In genomic region chr17:77796201-77796860, GRCh38 we compare ENCODE assay signal across 18 cellular contexts.
A peak's percentile ranks its signal among the peaks of the same experiment; 100 is the strongest.
DNase-seq lines count a peak whose midpoint lies in the region; ATAC-seq and TF ChIP-seq lines count a peak whose summit lies in the region.
"Had no signal": no experiment of that assay in that cellular context is flagged by ENCODE, and none has a peak within 500 bp of the region (broad histone marks: within the 10 kb centered on the region; RNA-seq: fewer than 3 reads in every experiment).

No MANE protein-coding gene starts in this region.

- H3K4me3 ChIP-seq in esophagus squamous epithelium (no peak overlapping the region), rectal smooth muscle tissue (ENCODE audit: low read length) (no peak overlapping the region)
- no peak overlapping the region for H3K4me3 ChIP-seq in effector memory CD4-positive, alpha-beta T cell (ENCODE audit: insufficient read depth, low read depth, low read length, poor library complexity, severe bottlenecking)
- H3K4me3 ChIP-seq: adrenal gland, prostate gland had no signal

- H3K9ac ChIP-seq in rectal smooth muscle tissue (ENCODE audit: low read length) = no peak overlapping the region

- H3K36me3 ChIP-seq in esophagus squamous epithelium (no peaks in the 10 kb centered on the region), rectal smooth muscle tissue (ENCODE audit: control insufficient read depth, insufficient read depth, low read length) (no peaks in the 10 kb centered on the region)
- no peaks in the 10 kb centered on the region for H3K36me3 ChIP-seq in effector memory CD4-positive, alpha-beta T cell (ENCODE audit: control insufficient read depth, insufficient read depth, low read length)
- H3K36me3 ChIP-seq: adrenal gland, prostate gland had no signal

- no peak for TF ChIP-seq POLR2A in esophagus squamous epithelium (IDR thresholded peaks at IDR 0.05)

- intact Hi-C loops in esophagus squamous epithelium (cut with DNase I) = no loop called here

- DNase-seq in AG08395 (ENCODE audit: low spot score) (peak; percentile 54), M059J (ENCODE audit: low read depth) (peak; percentile 21), esophagus squamous epithelium (lab: John Stamatoyannopoulos, UW) (no peak), NCI-H1436 treated with DMSO at 0.1 percent for 48 hours (lab: John Stamatoyannopoulos, UW) (no peak)
- no peak for DNase-seq in effector memory CD4-positive, alpha-beta T cell
- DNase-seq: activated B cell treated with CpG ODN at 0.5 μM for 24 hours; cerebellar nuclear complex; immature natural killer cell; naive thymus-derived CD8-positive, alpha-beta T cell; NCI-H187 treated with DMSO at 0.1 percent for 48 hours; SHP77; stimulated activated CD4-positive, alpha-beta T cell treated with anti-CD3 and anti-CD28 coated beads, Interleukin-15, amount 100 ng/mL, for 24 hours; stimulated activated naive CD8-positive, alpha-beta T cell treated with anti-CD3 and anti-CD28 coated beads, Interleukin-15, Interleukin-2, amounts not matched to agents 100 U/mL and 50 U/mL, for 24 hours had no signal

- H3K27me3 ChIP-seq in esophagus squamous epithelium (peaks cover 0 to 48% (median 0%) of the 10 kb centered on the region in 4 donors), rectal smooth muscle tissue (ENCODE audit: control insufficient read depth, insufficient read depth, low read length) (peaks cover 5% of the 10 kb centered on the region)
- H3K27me3 ChIP-seq in effector memory CD4-positive, alpha-beta T cell (replicated peaks; ENCODE audit: control insufficient read depth, insufficient read depth, low read length, poor library complexity, severe bottlenecking) = no peaks in the 10 kb centered on the region
- H3K27me3 ChIP-seq: adrenal gland had no signal

- no peaks in the 10 kb centered on the region for H3K9me3 ChIP-seq in esophagus squamous epithelium
- H3K9me3 ChIP-seq in effector memory CD4-positive, alpha-beta T cell (ENCODE audit: control insufficient read depth, low read length) = no peaks in the 10 kb centered on the region
- H3K9me3 ChIP-seq: adrenal gland, prostate gland had no signal

- no peak for ATAC-seq in HG02852 (IDR thresholded peaks at IDR 0.05; ENCODE audit: unreplicated experiment)
- ATAC-seq in HG03469 (IDR thresholded peaks at IDR 0.05; ENCODE audit: unreplicated experiment) = no peak
- ATAC-seq: naive thymus-derived CD8-positive, alpha-beta T cell; stimulated activated naive CD8-positive, alpha-beta T cell treated with anti-CD3 and anti-CD28 coated beads, Interleukin-15, Interleukin-2, amounts not matched to agents 100 U/mL and 50 U/mL, for 24 hours had no signal

- H3K4me1 ChIP-seq in esophagus squamous epithelium (peaks cover 0 to 8% (median 3%) of the 10 kb centered on the region in 3 donors), rectal smooth muscle tissue (ENCODE audit: control insufficient read depth, insufficient read depth, low read length) (peaks cover 8% of the 10 kb centered on the region)
- no peaks in the 10 kb centered on the region for H3K4me1 ChIP-seq in effector memory CD4-positive, alpha-beta T cell (ENCODE audit: control insufficient read depth, insufficient read depth, low read length, poor library complexity, severe bottlenecking)
- H3K4me1 ChIP-seq: adrenal gland, prostate gland had no signal

- 41 to 79% methylated on average over 5 to 7 of the region's 9 CpGs for WGBS in esophagus squamous epithelium, 2 donors

- no peak for TF ChIP-seq CTCF in esophagus squamous epithelium (IDR thresholded peaks at IDR 0.05)

- H3K27ac ChIP-seq in esophagus squamous epithelium = peak overlapping the region in 3 of 4 donors; percentile 45 to 65 (median 54)
- H3K27ac ChIP-seq in rectal smooth muscle tissue (ENCODE audit: low read depth, low read length) = peak overlapping the region; percentile 55
- no peak overlapping the region for H3K27ac ChIP-seq in effector memory CD4-positive, alpha-beta T cell (ENCODE audit: insufficient read depth, low read length, poor library complexity, severe bottlenecking)
- H3K27ac ChIP-seq: adrenal gland, prostate gland had no signal

Comparison
In these comparisons a context has a peak if more than half of its experiments do, and no peak if none do; other contexts are left out.
1. DNase-seq: peak in AG08395 (single experiment) and M059J (single experiment); none in esophagus squamous epithelium (single experiment), effector memory CD4-positive, alpha-beta T cell (0 of 3) and NCI-H1436 treated with DMSO at 0.1 percent for 48 hours (single experiment).